9 cellular contexts compared by ENCODE assay signal in genomic region chr4:154506253-154506652, GRCh38. TPM values are rescaled to one million over a fixed set of nuclear protein-coding genes. Genes with fewer than 3 reads are reported as not detected.
DNase-seq lines count a peak whose midpoint lies in the region; ATAC-seq, FAIRE-seq and TF ChIP-seq lines count a peak whose summit lies in the region.
"Had no signal": no experiment of that assay in that cellular context is flagged by ENCODE, and none has a peak within 500 bp of the region (broad histone marks: within the 10 kb centered on the region; RNA-seq: fewer than 3 reads in every experiment).

No MANE protein-coding gene starts in this region.

- peaks cover 52% of the 10 kb centered on the region for H3K4me1 Mint-ChIP-seq in mesothelial cell of epicardium

- H3K27ac ChIP-seq in Karpas-422 (ENCODE audit: low read length) (no peak overlapping the region), K562 (ENCODE audit: extremely low read depth, low read depth, low read length) (no peak overlapping the region), aorta (ENCODE audit: low read depth in 1 of 2, low read length in 2 of 2) (no peak overlapping the region)

- no peak overlapping the region for H3K4me2 ChIP-seq in Karpas-422 (ENCODE audit: low read depth, low read length, poor library complexity, severe bottlenecking)
- no peak overlapping the region for H3K4me2 ChIP-seq in K562 (ENCODE audit: insufficient read depth, low read length)

- H3K9me3 Mint-ChIP-seq in mesothelial cell of epicardium: no peaks in the 10 kb centered on the region

- DNase-seq in NCI-H1092 treated with DMSO at 0.1 percent for 48 hours (lab: John Stamatoyannopoulos, UW): peak; percentile 29
- DNase-seq in NCI-H1092 (lab: John Stamatoyannopoulos, UW): no peak
- DNase-seq in Karpas-422: peak; percentile 73
- DNase-seq in K562 (ENCODE audit: extremely low read depth in 1 of 4, low spot score in 3 of 4): peak; percentile 29 to 72 (median 42)
- no peak for DNase-seq in mesothelial cell of epicardium (ENCODE audit: low spot score in 2 of 2, unreplicated experiment in 2 of 2)
- DNase-seq in aorta: no peak
- DNase-seq in activated CD8-positive, alpha-beta memory T cell treated with anti-CD3 and anti-CD28 coated beads, Interleukin-2, amount 50 U/mL, for 4 hours: no peak
- DNase-seq in NCI-H226: no peak

- H3K9ac ChIP-seq in Karpas-422 (ENCODE audit: low read length) (no peak overlapping the region), K562 (ENCODE audit: insufficient read depth in 1 of 2, low read depth in 2 of 2, low read length in 2 of 2) (no peak overlapping the region)

- no peak overlapping the region for H3K4me3 Mint-ChIP-seq in mesothelial cell of epicardium

- H3K79me2 ChIP-seq in Karpas-422 (ENCODE audit: low read length) (no peaks in the 10 kb centered on the region), K562 (ENCODE audit: control insufficient read depth, insufficient read depth, low read length) (no peaks in the 10 kb centered on the region)

- WGBS in K562 (ENCODE audit: insufficient coverage, low coverage, missing lambda C conversion rate): 9% methylated on average over 2 of the region's 2 CpGs
- 2 to 7% methylated on average over 2 of the region's 2 CpGs for WGBS in aorta, 2 donors

- no peak for TF ChIP-seq EP300 in K562 (IDR thresholded peaks at IDR 0.05; ENCODE audit: low read length)

- ATAC-seq in K562 (peak; percentile 84), aorta (ENCODE audit: low FRiP score) (no peak)

- no peaks in the 10 kb centered on the region for H3K9me2 ChIP-seq in Karpas-422 (replicated peaks; ENCODE audit: insufficient read depth, low read length)

- peak; percentile 86 to 88 for TF ChIP-seq RAD21 in K562 (CRISPR knock-in tag; conservative IDR thresholded peaks at IDR 0.05 in 1 of 2, IDR thresholded peaks at IDR 0.05 in 1 of 2)

- H3K9me3 ChIP-seq in Karpas-422 (ENCODE audit: low read length): no peaks in the 10 kb centered on the region
- no peaks in the 10 kb centered on the region for H3K9me3 ChIP-seq in K562 (replicated peaks; ENCODE audit: control insufficient read depth, insufficient read depth, low read depth, low read length)
- H3K9me3 ChIP-seq in aorta (ENCODE audit: control insufficient read depth, low read length): no peaks in the 10 kb centered on the region

- CTCF ChIA-PET in K562 (lab: Yijun Ruan, JAX; ENCODE audit: low intra/inter-chr PET ratio): interaction anchor here (0.6 to 2.6 kb wide), 5 partner anchors 105 to 177 kb away, joined by 3 to 24 read pairs (median 4); no protein-coding TSS in a partner anchor

- H3K27me3 ChIP-seq in Karpas-422 (ENCODE audit: low read length): no peaks in the 10 kb centered on the region
- H3K27me3 ChIP-seq in K562 (ENCODE audit: control insufficient read depth in 2 of 2, insufficient read depth in 2 of 2, low read length in 2 of 2): no peaks in the 10 kb centered on the region
- no peaks in the 10 kb centered on the region for H3K27me3 ChIP-seq in aorta (ENCODE audit: control insufficient read depth in 1 of 2, insufficient read depth in 2 of 2, low read length in 1 of 2)

- in situ Hi-C loops in K562 (cut with MboI): loop anchor here (5.0 kb wide), 1 partner anchor 169 kb away; no protein-coding TSS in a partner anchor

- no peaks in the 10 kb centered on the region for H3K36me3 Mint-ChIP-seq in mesothelial cell of epicardium

- H3K36me3 ChIP-seq in Karpas-422 (ENCODE audit: insufficient read depth, low read length): no peaks in the 10 kb centered on the region
- H3K36me3 ChIP-seq in K562 (ENCODE audit: control insufficient read depth, insufficient read depth, low read length): no peaks in the 10 kb centered on the region
- no peaks in the 10 kb centered on the region for H3K36me3 ChIP-seq in aorta (ENCODE audit: control insufficient read depth in 1 of 2, insufficient read depth in 2 of 2, low read length in 1 of 2)

- no peak overlapping the region for H3K4me3 ChIP-seq in Karpas-422 (ENCODE audit: low read length)
- H3K4me3 ChIP-seq in K562: no peak overlapping the region
- no peak overlapping the region for H3K4me3 ChIP-seq in aorta (ENCODE audit: low read length in 2 of 2)
- H3K4me3 ChIP-seq: skin epidermis had no signal

- H4K20me1 ChIP-seq in Karpas-422 (ENCODE audit: insufficient read depth, low read depth, low read length): no peaks in the 10 kb centered on the region
- no peaks in the 10 kb centered on the region for H4K20me1 ChIP-seq in K562 (replicated peaks; ENCODE audit: control insufficient read depth, insufficient read depth, low read length)

- no peaks in the 10 kb centered on the region for H3K9me1 ChIP-seq in K562 (ENCODE audit: control insufficient read depth, insufficient read depth, low read length)

- POLR2A ChIA-PET in K562 (lab: Yijun Ruan, JAX): interaction anchor here (1.9 kb wide), 1 partner anchor 11 kb away, joined by 4 read pairs; no protein-coding TSS in a partner anchor

- BruUV-seq in K562 (replicated peaks; lab: Mats Ljungman, UMichigan): no TSS peak

- no peaks in the 10 kb centered on the region for H3K4me1 ChIP-seq in Karpas-422 (ENCODE audit: low read length)
- H3K4me1 ChIP-seq in K562 (replicated peaks in 1 of 2; ENCODE audit: control insufficient read depth in 2 of 2, insufficient read depth in 2 of 2, low read length in 2 of 2): no peaks in the 10 kb centered on the region
- H3K4me1 ChIP-seq in aorta (ENCODE audit: control insufficient read depth in 1 of 2, insufficient read depth in 2 of 2, low read length in 2 of 2): no peaks in the 10 kb centered on the region

- peak; percentile 62 to 81 (median 73) for TF ChIP-seq CTCF in K562 (IDR thresholded peaks at IDR 0.05 in 2 of 3, conservative IDR thresholded peaks at IDR 0.05 in 1 of 3; ENCODE audit: insufficient read depth in 2 of 3, low read depth in 1 of 3, low read length in 3 of 3)
- TF ChIP-seq CTCF in mesothelial cell of epicardium (IDR thresholded peaks at IDR 0.05; ENCODE audit: unreplicated experiment): peak; percentile 49

- H3K27me3 Mint-ChIP-seq in mesothelial cell of epicardium (ENCODE audit: low read depth): peaks cover 8% of the 10 kb centered on the region

- intact Hi-C loops in K562 (cut with micrococcal nuclease) (loop anchor here (1.0 to 2.0 kb wide), 4 partner anchors 89 to 177 kb away; no protein-coding TSS in a partner anchor), aorta (cut with DNase I) (loop anchor here (5.0 to 10.0 kb wide), 2 partner anchors 104 to 171 kb away; no protein-coding TSS in a partner anchor)

- H2AFZ ChIP-seq in Karpas-422 (ENCODE audit: low read length): no peak overlapping the region
- 0 out of 2 replicates have a peak overlapping the region, but pooled peaks have one; percentile 33 for H2AFZ ChIP-seq in K562 (ENCODE audit: low read depth, low read length)

- FAIRE-seq in K562 (lab: Jason Lieb, UNC): peak; percentile 90

- TF ChIP-seq POLR2A in K562 (conservative IDR thresholded peaks at IDR 0.05): no peak

- H3K27ac Mint-ChIP-seq in mesothelial cell of epicardium: peak overlapping the region; percentile 77

RNA-seq across cellular contexts. Expression of gene DCHS2, which starts 14.7 kb away (rescaled TPM):
- total RNA-seq in Karpas-422 (2014; rRNA removed; shearing (Covaris generic); ENCODE audit: low replicate concordance): 0.04 TPM in 1 of 2 replicates, not detected in the other
- 30.9 and 53.8 TPM in 2 replicates for total RNA-seq in K562 (2011; cell fraction: chromatin; rRNA removed; ENCODE audit: low replicate concordance)
- total RNA-seq in K562 (2011; cell fraction: nucleolus; rRNA removed): 26.5 and 31.7 TPM in 2 replicates
- 25.2 and 27.7 TPM in 2 replicates for total RNA-seq in K562 (2011; cell fraction: nucleoplasm; rRNA removed)
- total RNA-seq in K562 (2014; rRNA removed): 5.5 and 5.7 TPM in 2 replicates
- 6.8 and 7.4 TPM in 2 replicates for total RNA-seq in K562 (2014; rRNA removed; fragmentation: Illumina TruSeq; extraction: Trizol)
- 5.7 and 5.8 TPM in 2 replicates for total RNA-seq in K562 (2015; rRNA removed; fragmentation: Illumina TruSeq; extraction: Trizol)
- 6.9 and 7.1 TPM in 2 replicates for total RNA-seq in K562 (2021)
- 1.8 and 2.8 TPM in 2 replicates for polyA plus RNA-seq in K562 (2011; rRNA removed)
- 1.2 and 1.6 TPM in 2 replicates for polyA plus RNA-seq in K562 (2011; cell fraction: cytosol; rRNA removed)
- polyA plus RNA-seq in K562 (2011; cell fraction: nucleus; rRNA removed): 4.2 and 7.1 TPM in 2 replicates
- 3.9 and 7.6 TPM in 2 replicates for polyA plus RNA-seq in K562 (2012)
- polyA plus RNA-seq in K562 (2014; fragmentation: Illumina TruSeq; extraction: Trizol): 4.7 and 5.3 TPM in 2 replicates
- polyA plus RNA-seq in K562 (2014; fragmentation: Nextera tagmentation; extraction: Ambion mirVana): under 1 TPM; 0.49 to 0.92 TPM
- 4.6 TPM in 2 replicates for polyA plus RNA-seq in K562 (2014; rRNA removed)
- polyA minus RNA-seq in K562 (2011; rRNA and poly(A)+ RNA removed): 6.5 and 7.1 TPM in 2 replicates
- 4.7 and 5.5 TPM in 2 replicates for polyA minus RNA-seq in K562 (2011; cell fraction: cytosol; rRNA and poly(A)+ RNA removed)
- polyA minus RNA-seq in K562 (2011; cell fraction: nucleus; rRNA and poly(A)+ RNA removed): 14.5 and 16.0 TPM in 2 replicates
- total RNA-seq in mesothelial cell of epicardium: 4.1 to 5.1 TPM (median 4.8 TPM) in 3 replicates
- total RNA-seq in aorta: under 1 TPM; 0.03 to 0.06 TPM
- under 1 TPM in 1 of 2 donors, not detected in 1; 0.08 TPM for polyA plus RNA-seq in aorta

RNA-seq across cellular contexts. Expression of gene PLRG1, which starts 43.9 kb away (rescaled TPM):
- 57.9 and 112 TPM in 2 replicates for total RNA-seq in Karpas-422 (2014; rRNA removed; shearing (Covaris generic); ENCODE audit: low replicate concordance)
- 71.5 and 148 TPM in 2 replicates for total RNA-seq in K562 (2011; cell fraction: chromatin; rRNA removed; ENCODE audit: low replicate concordance)
- 34.5 and 37.6 TPM in 2 replicates for total RNA-seq in K562 (2011; cell fraction: nucleolus; rRNA removed)
- 54.0 and 76.6 TPM in 2 replicates for total RNA-seq in K562 (2011; cell fraction: nucleoplasm; rRNA removed)
- total RNA-seq in K562 (2014; rRNA removed) (48.0 and 53.1 TPM in 2 replicates), K562 (2014; rRNA removed; fragmentation: Illumina TruSeq; extraction: Trizol) (120 and 142 TPM in 2 replicates), K562 (2015; rRNA removed; fragmentation: Illumina TruSeq; extraction: Trizol) (67.3 and 68.9 TPM in 2 replicates), K562 (2021) (121 and 122 TPM in 2 replicates), mesothelial cell of epicardium (81.7 to 88.6 TPM (median 88.3 TPM) in 3 replicates), aorta (10 to 100 TPM; 59.0 to 61.6 TPM)
- polyA plus RNA-seq in K562 (2011; rRNA removed) (141 and 204 TPM in 2 replicates), K562 (2014; fragmentation: Illumina TruSeq; extraction: Trizol) (114 and 116 TPM in 2 replicates), K562 (2014; fragmentation: Nextera tagmentation; extraction: Ambion mirVana) (100 to 1,000 TPM; 218 to 248 TPM), K562 (2014; rRNA removed) (107 and 118 TPM in 2 replicates), aorta (10 to 100 TPM; 21.7 to 46.3 TPM)
- 73.8 and 75.2 TPM in 2 replicates for polyA plus RNA-seq in K562 (2011; cell fraction: cytosol; rRNA removed)
- 90.1 and 129 TPM in 2 replicates for polyA plus RNA-seq in K562 (2011; cell fraction: nucleus; rRNA removed)
- polyA plus RNA-seq in K562 (2012): 100.0 and 100 TPM in 2 replicates
- 186 and 209 TPM in 2 replicates for polyA minus RNA-seq in K562 (2011; rRNA and poly(A)+ RNA removed)
- polyA minus RNA-seq in K562 (2011; cell fraction: cytosol; rRNA and poly(A)+ RNA removed): 29.1 and 65.3 TPM in 2 replicates
- 64.1 and 138 TPM in 2 replicates for polyA minus RNA-seq in K562 (2011; cell fraction: nucleus; rRNA and poly(A)+ RNA removed)

RNA-seq across cellular contexts. Expression of gene FGB, which starts 56.6 kb away (rescaled TPM):
- not detected in 2 replicates for total RNA-seq in Karpas-422 (2014; rRNA removed; shearing (Covaris generic); ENCODE audit: low replicate concordance)
- total RNA-seq in K562 (2011; cell fraction: chromatin; rRNA removed; ENCODE audit: low replicate concordance): not detected in 2 replicates
- total RNA-seq in K562 (2011; cell fraction: nucleolus; rRNA removed): not detected in 2 replicates
- total RNA-seq in K562 (2011; cell fraction: nucleoplasm; rRNA removed): not detected in 2 replicates
- total RNA-seq in K562 (2014; rRNA removed) (not detected in 2 replicates), K562 (2014; rRNA removed; fragmentation: Illumina TruSeq; extraction: Trizol) (not detected in 2 replicates), K562 (2015; rRNA removed; fragmentation: Illumina TruSeq; extraction: Trizol) (not detected in 2 replicates), K562 (2021) (1.9 and 2.5 TPM in 2 replicates), mesothelial cell of epicardium (0.31 to 0.93 TPM (median 0.64 TPM) in 3 replicates), aorta (not detected)
- polyA plus RNA-seq in K562 (2011; rRNA removed) (not detected in 2 replicates), K562 (2014; fragmentation: Illumina TruSeq; extraction: Trizol) (not detected in 2 replicates), K562 (2014; fragmentation: Nextera tagmentation; extraction: Ambion mirVana) (under 1 TPM; 0.07 to 0.13 TPM), K562 (2014; rRNA removed) (not detected in 2 replicates), aorta (1 to 10 TPM in 1 of 2 donors, not detected in 1; 1.9 TPM)
- polyA plus RNA-seq in K562 (2011; cell fraction: cytosol; rRNA removed): 0.04 TPM in 2 replicates
- not detected in 2 replicates for polyA plus RNA-seq in K562 (2011; cell fraction: nucleus; rRNA removed)
- polyA plus RNA-seq in K562 (2012): not detected in 2 replicates
- polyA minus RNA-seq in K562 (2011; rRNA and poly(A)+ RNA removed): not detected in 2 replicates
- polyA minus RNA-seq in K562 (2011; cell fraction: cytosol; rRNA and poly(A)+ RNA removed): not detected in 2 replicates
- not detected in 2 replicates for polyA minus RNA-seq in K562 (2011; cell fraction: nucleus; rRNA and poly(A)+ RNA removed)

Comparison
In these comparisons a context has a peak if more than half of its experiments do, and no peak if none do; other contexts are left out.
1. DNase-seq: peak in NCI-H1092 treated with DMSO at 0.1 percent for 48 hours (single experiment), Karpas-422 (single experiment) and K562 (4 of 4); none in NCI-H1092 (single experiment), mesothelial cell of epicardium (0 of 2), aorta (0 of 2), activated CD8-positive, alpha-beta memory T cell treated with anti-CD3 and anti-CD28 coated beads, Interleukin-2, amount 50 U/mL, for 4 hours (single experiment) and NCI-H226 (single experiment).